Comparison of ENCODE assay signal across 1 cellular context in genomic region chr5:140174014-140174413, GRCh38.
TF ChIP-seq lines count a peak whose summit lies in the region.

No MANE protein-coding gene starts in this region.

TF ChIP-seq in HepG2, 621 proteins besides CTCF, POLR2A, EP300 and RAD21:
- TF ChIP-seq TEF (CRISPR knock-in tag; IDR thresholded peaks at IDR 0.05) = no peak
- TF ChIP-seq, protein P1, sequence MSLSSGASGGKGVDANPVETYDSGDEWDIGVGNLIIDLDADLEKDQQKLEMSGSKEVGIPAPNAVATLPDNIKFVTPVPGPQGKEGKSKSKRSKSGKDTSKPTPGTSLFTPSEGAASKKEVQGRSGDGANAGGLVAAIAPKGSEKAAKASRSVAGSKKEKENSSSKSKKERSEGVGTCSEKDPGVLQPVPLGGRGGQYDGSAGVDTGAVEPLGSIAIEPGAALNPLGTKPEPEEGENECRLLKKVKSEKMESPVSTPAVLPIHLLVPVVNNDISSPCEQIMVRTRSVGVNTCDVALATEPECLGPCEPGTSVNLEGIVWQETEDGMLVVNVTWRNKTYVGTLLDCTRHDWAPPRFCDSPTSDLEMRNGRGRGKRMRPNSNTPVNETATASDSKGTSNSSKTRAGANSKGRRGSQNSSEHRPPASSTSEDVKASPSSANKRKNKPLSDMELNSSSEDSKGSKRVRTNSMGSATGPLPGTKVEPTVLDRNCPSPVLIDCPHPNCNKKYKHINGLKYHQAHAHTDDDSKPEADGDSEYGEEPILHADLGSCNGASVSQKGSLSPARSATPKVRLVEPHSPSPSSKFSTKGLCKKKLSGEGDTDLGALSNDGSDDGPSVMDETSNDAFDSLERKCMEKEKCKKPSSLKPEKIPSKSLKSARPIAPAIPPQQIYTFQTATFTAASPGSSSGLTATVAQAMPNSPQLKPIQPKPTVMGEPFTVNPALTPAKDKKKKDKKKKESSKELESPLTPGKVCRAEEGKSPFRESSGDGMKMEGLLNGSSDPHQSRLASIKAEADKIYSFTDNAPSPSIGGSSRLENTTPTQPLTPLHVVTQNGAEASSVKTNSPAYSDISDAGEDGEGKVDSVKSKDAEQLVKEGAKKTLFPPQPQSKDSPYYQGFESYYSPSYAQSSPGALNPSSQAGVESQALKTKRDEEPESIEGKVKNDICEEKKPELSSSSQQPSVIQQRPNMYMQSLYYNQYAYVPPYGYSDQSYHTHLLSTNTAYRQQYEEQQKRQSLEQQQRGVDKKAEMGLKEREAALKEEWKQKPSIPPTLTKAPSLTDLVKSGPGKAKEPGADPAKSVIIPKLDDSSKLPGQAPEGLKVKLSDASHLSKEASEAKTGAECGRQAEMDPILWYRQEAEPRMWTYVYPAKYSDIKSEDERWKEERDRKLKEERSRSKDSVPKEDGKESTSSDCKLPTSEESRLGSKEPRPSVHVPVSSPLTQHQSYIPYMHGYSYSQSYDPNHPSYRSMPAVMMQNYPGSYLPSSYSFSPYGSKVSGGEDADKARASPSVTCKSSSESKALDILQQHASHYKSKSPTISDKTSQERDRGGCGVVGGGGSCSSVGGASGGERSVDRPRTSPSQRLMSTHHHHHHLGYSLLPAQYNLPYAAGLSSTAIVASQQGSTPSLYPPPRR (CRISPR knock-in tag; IDR thresholded peaks at IDR 0.05; ENCODE audit: borderline replicate concordance) = no peak
- no peak for TF ChIP-seq ZNF800 (CRISPR knock-in tag; IDR thresholded peaks at IDR 0.05)
- TF ChIP-seq NR1H2 (CRISPR knock-in tag; IDR thresholded peaks at IDR 0.05; ENCODE audit: borderline replicate concordance, low read depth) = no peak
- no peak for TF ChIP-seq CENPX (CRISPR knock-in tag; IDR thresholded peaks at IDR 0.05)
- no peak for TF ChIP-seq ZNF713 (CRISPR knock-in tag; IDR thresholded peaks at IDR 0.05)
- TF ChIP-seq TERF1 (CRISPR knock-in tag; IDR thresholded peaks at IDR 0.05) = no peak
- no peak for TF ChIP-seq FOXA1 (IDR thresholded peaks at IDR 0.05)
- TF ChIP-seq FOXA1 (CRISPR knock-in tag; IDR thresholded peaks at IDR 0.05) = no peak
- TF ChIP-seq ZFY (CRISPR knock-in tag; IDR thresholded peaks at IDR 0.05) = no peak
- TF ChIP-seq NKX3-1 (CRISPR knock-in tag; IDR thresholded peaks at IDR 0.05) = no peak
- TF ChIP-seq SNRNP70 (IDR thresholded peaks at IDR 0.05; ENCODE audit: low read depth, low read length) = no peak
- TF ChIP-seq, protein P2, sequence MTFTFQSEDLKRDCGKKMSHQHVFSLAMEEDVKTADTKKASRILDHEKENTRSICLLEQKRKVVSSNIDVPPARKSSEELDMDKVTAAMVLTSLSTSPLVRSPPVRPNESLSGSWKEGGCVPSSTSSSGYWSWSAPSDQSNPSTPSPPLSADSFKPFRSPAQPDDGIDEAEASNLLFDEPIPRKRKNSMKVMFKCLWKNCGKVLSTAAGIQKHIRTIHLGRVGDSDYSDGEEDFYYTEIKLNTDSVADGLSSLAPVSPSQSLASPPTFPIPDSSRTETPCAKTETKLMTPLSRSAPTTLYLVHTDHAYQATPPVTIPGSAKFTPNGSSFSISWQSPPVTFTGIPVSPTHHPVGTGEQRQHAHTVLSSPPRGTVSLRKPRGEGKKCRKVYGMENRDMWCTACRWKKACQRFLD (CRISPR knock-in tag; IDR thresholded peaks at IDR 0.05; ENCODE audit: borderline replicate concordance) = no peak
- no peak for TF ChIP-seq NR2C2 (CRISPR knock-in tag; IDR thresholded peaks at IDR 0.05; ENCODE audit: borderline replicate concordance)
- TF ChIP-seq ZNF614 (CRISPR knock-in tag; IDR thresholded peaks at IDR 0.05; ENCODE audit: borderline replicate concordance) = no peak
- TF ChIP-seq PRPF4 (IDR thresholded peaks at IDR 0.05; ENCODE audit: low read depth, low read length, poor library complexity, severe bottlenecking) = no peak
- TF ChIP-seq, protein P3, sequence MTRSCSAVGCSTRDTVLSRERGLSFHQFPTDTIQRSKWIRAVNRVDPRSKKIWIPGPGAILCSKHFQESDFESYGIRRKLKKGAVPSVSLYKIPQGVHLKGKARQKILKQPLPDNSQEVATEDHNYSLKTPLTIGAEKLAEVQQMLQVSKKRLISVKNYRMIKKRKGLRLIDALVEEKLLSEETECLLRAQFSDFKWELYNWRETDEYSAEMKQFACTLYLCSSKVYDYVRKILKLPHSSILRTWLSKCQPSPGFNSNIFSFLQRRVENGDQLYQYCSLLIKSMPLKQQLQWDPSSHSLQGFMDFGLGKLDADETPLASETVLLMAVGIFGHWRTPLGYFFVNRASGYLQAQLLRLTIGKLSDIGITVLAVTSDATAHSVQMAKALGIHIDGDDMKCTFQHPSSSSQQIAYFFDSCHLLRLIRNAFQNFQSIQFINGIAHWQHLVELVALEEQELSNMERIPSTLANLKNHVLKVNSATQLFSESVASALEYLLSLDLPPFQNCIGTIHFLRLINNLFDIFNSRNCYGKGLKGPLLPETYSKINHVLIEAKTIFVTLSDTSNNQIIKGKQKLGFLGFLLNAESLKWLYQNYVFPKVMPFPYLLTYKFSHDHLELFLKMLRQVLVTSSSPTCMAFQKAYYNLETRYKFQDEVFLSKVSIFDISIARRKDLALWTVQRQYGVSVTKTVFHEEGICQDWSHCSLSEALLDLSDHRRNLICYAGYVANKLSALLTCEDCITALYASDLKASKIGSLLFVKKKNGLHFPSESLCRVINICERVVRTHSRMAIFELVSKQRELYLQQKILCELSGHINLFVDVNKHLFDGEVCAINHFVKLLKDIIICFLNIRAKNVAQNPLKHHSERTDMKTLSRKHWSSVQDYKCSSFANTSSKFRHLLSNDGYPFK (CRISPR knock-in tag; IDR thresholded peaks at IDR 0.05; ENCODE audit: borderline replicate concordance) = no peak
- TF ChIP-seq ZNF383 (CRISPR knock-in tag; IDR thresholded peaks at IDR 0.05; ENCODE audit: borderline replicate concordance) = no peak
- no peak for TF ChIP-seq NRL (CRISPR knock-in tag; IDR thresholded peaks at IDR 0.05; ENCODE audit: borderline replicate concordance)
- TF ChIP-seq, protein P4, sequence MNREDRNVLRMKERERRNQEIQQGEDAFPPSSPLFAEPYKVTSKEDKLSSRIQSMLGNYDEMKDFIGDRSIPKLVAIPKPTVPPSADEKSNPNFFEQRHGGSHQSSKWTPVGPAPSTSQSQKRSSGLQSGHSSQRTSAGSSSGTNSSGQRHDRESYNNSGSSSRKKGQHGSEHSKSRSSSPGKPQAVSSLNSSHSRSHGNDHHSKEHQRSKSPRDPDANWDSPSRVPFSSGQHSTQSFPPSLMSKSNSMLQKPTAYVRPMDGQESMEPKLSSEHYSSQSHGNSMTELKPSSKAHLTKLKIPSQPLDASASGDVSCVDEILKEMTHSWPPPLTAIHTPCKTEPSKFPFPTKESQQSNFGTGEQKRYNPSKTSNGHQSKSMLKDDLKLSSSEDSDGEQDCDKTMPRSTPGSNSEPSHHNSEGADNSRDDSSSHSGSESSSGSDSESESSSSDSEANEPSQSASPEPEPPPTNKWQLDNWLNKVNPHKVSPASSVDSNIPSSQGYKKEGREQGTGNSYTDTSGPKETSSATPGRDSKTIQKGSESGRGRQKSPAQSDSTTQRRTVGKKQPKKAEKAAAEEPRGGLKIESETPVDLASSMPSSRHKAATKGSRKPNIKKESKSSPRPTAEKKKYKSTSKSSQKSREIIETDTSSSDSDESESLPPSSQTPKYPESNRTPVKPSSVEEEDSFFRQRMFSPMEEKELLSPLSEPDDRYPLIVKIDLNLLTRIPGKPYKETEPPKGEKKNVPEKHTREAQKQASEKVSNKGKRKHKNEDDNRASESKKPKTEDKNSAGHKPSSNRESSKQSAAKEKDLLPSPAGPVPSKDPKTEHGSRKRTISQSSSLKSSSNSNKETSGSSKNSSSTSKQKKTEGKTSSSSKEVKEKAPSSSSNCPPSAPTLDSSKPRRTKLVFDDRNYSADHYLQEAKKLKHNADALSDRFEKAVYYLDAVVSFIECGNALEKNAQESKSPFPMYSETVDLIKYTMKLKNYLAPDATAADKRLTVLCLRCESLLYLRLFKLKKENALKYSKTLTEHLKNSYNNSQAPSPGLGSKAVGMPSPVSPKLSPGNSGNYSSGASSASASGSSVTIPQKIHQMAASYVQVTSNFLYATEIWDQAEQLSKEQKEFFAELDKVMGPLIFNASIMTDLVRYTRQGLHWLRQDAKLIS (CRISPR knock-in tag; IDR thresholded peaks at IDR 0.05) = no peak
- TF ChIP-seq, protein P5, sequence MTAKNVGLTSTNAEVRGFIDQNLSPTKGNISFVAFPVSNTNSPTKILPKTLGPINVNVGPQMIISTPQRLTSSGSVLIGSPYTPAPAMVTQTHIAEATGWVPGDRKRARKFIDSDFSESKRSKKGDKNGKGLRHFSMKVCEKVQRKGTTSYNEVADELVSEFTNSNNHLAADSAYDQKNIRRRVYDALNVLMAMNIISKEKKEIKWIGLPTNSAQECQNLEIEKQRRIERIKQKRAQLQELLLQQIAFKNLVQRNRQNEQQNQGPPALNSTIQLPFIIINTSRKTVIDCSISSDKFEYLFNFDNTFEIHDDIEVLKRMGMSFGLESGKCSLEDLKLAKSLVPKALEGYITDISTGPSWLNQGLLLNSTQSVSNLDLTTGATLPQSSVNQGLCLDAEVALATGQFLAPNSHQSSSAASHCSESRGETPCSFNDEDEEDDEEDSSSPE (CRISPR knock-in tag; IDR thresholded peaks at IDR 0.05) = no peak
